In the genomic region with DNA sequence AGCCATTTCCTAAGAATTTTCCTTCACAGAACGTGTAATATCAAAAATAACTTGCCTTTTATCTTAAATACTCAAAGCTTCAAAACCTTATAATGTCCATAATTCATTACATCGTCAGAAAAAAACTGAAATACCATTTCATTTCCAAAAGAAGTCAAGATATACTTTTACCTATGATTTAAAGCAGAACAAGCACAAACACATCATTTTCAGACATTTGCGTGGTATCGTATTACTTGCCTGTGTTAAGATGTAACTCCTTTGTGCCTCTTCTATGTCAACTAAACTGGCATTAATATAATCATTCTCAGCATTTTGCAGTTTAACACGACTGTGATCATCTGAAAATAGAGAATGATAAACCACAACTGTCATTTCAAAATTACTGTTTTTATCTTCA, we compare ENCODE assay signal across 28 cellular contexts. TPM values are rescaled to one million over a fixed set of nuclear protein-coding genes. Genes with fewer than 3 reads are reported as not detected.
DNase-seq lines count a peak whose midpoint lies in the region; ATAC-seq, FAIRE-seq and TF ChIP-seq lines count a peak whose summit lies in the region.
"Had no signal": no experiment of that assay in that cellular context is flagged by ENCODE, and none has a peak within 500 bp of the region (broad histone marks: within the 10 kb centered on the region; RNA-seq: fewer than 3 reads in every experiment).

No MANE protein-coding gene starts in this region.

- H3K4me1 ChIP-seq in IMR-90 (ENCODE audit: control insufficient read depth, insufficient read depth, low read length): peaks cover 13% of the 10 kb centered on the region
- H3K4me1 ChIP-seq in kidney (ENCODE audit: control insufficient read depth in 1 of 2, insufficient read depth in 1 of 2, low read depth in 1 of 2, low read length in 2 of 2): peaks cover 5 to 10% of the 10 kb centered on the region in 2 donors

- H3K4ac ChIP-seq in IMR-90 (ENCODE audit: low read depth, low read length): no peak overlapping the region

- no peak overlapping the region for H2AK9ac ChIP-seq in IMR-90 (replicated peaks; ENCODE audit: low read depth, low read length, poor library complexity)

- FAIRE-seq in bronchial epithelial cell (lab: Jason Lieb, UNC) (no peak), kidney (lab: Jason Lieb, UNC) (no peak)
- FAIRE-seq: GM19239, H1 had no signal

- H3K9me3 Mint-ChIP-seq in Calu3 (ENCODE audit: low read depth, unreplicated experiment) (no peaks in the 10 kb centered on the region), mesothelial cell of epicardium (no peaks in the 10 kb centered on the region)
- H3K9me3 Mint-ChIP-seq: activated naive CD8-positive, alpha-beta T cell treated with anti-CD3 and anti-CD28 coated beads for 36 hours; CD14-positive monocyte; nephron; type B pancreatic cell; WTC11 had no signal

- H3K27ac ChIP-seq in IMR-90 (ENCODE audit: insufficient read depth, low read length) (peak overlapping the region; percentile 56; the same call in 1 of the 2 replicates), kidney (ENCODE audit: low read depth in 2 of 2, low read length in 2 of 2) (no peak overlapping the region)
- H3K27ac ChIP-seq: ascending aorta had no signal

- CTCF ChIA-PET in Calu3 (lab: Charles Lee) (no interaction called here), IMR-90 (lab: Yijun Ruan, JAX) (no interaction called here)

- H3K36me3 Mint-ChIP-seq in Calu3 (ENCODE audit: insufficient read depth, unreplicated experiment) (peaks cover 54% of the 10 kb centered on the region), mesothelial cell of epicardium (peaks cover 20% of the 10 kb centered on the region)

- peaks cover 19 to 28% of the 10 kb centered on the region in 2 experiments for H3K79me1 ChIP-seq in IMR-90 (ENCODE audit: low read depth in 1 of 2, low read length in 2 of 2)

- H2BK20ac ChIP-seq in IMR-90 (ENCODE audit: low read depth, low read length): peak overlapping the region; percentile 44; the same call in 1 of the 2 replicates

- in situ Hi-C loops in IMR-90 (cut with MboI; ENCODE audit: low sequenced_read_pairs): no loop called here

- H2AFZ ChIP-seq in IMR-90 (replicated peaks; ENCODE audit: low read length, poor library complexity): no peak overlapping the region

- H3K27me3 ChIP-seq in IMR-90 (ENCODE audit: control insufficient read depth, insufficient read depth, low read length): no peaks in the 10 kb centered on the region
- H3K27me3 ChIP-seq in bronchial epithelial cell (ENCODE audit: control insufficient read depth, insufficient read depth, low read length): no peaks in the 10 kb centered on the region
- H3K27me3 ChIP-seq: ascending aorta had no signal

- no peak overlapping the region for H4K5ac ChIP-seq in IMR-90 (ENCODE audit: low read depth, low read length)

- BruUV-seq in Calu3 (replicated peaks; lab: Mats Ljungman, UMichigan) (no TSS peak), IMR-90 (replicated peaks; lab: Mats Ljungman, UMichigan) (no TSS peak)

- H3K9me1 ChIP-seq in IMR-90 (ENCODE audit: insufficient read depth, low read length): peaks cover 8% of the 10 kb centered on the region

- no peak overlapping the region for H3K14ac ChIP-seq in IMR-90 (replicated peaks; ENCODE audit: low read depth, low read length)

- H3K9me3 ChIP-seq in IMR-90 (ENCODE audit: control insufficient read depth, insufficient read depth, low read length) (no peaks in the 10 kb centered on the region), kidney (ENCODE audit: control insufficient read depth in 1 of 2, low read length in 2 of 2) (no peaks in the 10 kb centered on the region)
- H3K9me3 ChIP-seq: ascending aorta, mucosa of descending colon had no signal

- H3K4me1 Mint-ChIP-seq in Calu3 (ENCODE audit: low read depth, unreplicated experiment) (peaks cover 54% of the 10 kb centered on the region), mesothelial cell of epicardium (peaks cover 21% of the 10 kb centered on the region)

- H3K4me2 ChIP-seq in IMR-90 (ENCODE audit: low read depth, low read length): no peak overlapping the region

- peak overlapping the region; percentile 99 for H2BK5ac ChIP-seq in IMR-90 (ENCODE audit: low read depth, low read length, poor library complexity, severe bottlenecking)

- TF ChIP-seq RAD21 in IMR-90 (IDR thresholded peaks at IDR 0.05; ENCODE audit: low read length): no peak

- no peak for TF ChIP-seq CTCF in Calu3 (IDR thresholded peaks at IDR 0.05; ENCODE audit: unreplicated experiment)
- no peak for TF ChIP-seq CTCF in IMR-90 (conservative IDR thresholded peaks at IDR 0.05; ENCODE audit: low read depth, low read length)
- no peak for TF ChIP-seq CTCF in bronchial epithelial cell (IDR thresholded peaks at IDR 0.05; ENCODE audit: insufficient read depth, low read length, severe bottlenecking)
- TF ChIP-seq CTCF in mesothelial cell of epicardium (IDR thresholded peaks at IDR 0.05; ENCODE audit: unreplicated experiment): no peak
- no peak for TF ChIP-seq CTCF in kidney (IDR thresholded peaks at IDR 0.05; ENCODE audit: borderline replicate concordance, extremely low read depth, insufficient read depth)

- no peak overlapping the region for H3K4me3 ChIP-seq in IMR-90 (ENCODE audit: insufficient read depth, low read depth, low read length)
- no peak overlapping the region for H3K4me3 ChIP-seq in bronchial epithelial cell (ENCODE audit: low read depth, low read length)
- H3K4me3 ChIP-seq in kidney (ENCODE audit: low read length in 2 of 2): no peak overlapping the region
- H3K4me3 ChIP-seq: ascending aorta, lung, mucosa of descending colon had no signal

- H3K27ac Mint-ChIP-seq in Calu3 (ENCODE audit: unreplicated experiment) (peak overlapping the region; percentile 42), mesothelial cell of epicardium (peak overlapping the region; percentile 32)
- H3K27ac Mint-ChIP-seq: activated CD4-positive, alpha-beta T cell treated with anti-CD3 and anti-CD28 coated beads, Interleukin-2, amount 10 ng/mL, durations not matched to agents 24 days and 14 days; nephron; type B pancreatic cell had no signal

- dilution Hi-C loops in IMR-90 (cut with HindIII; ENCODE audit: low sequenced_read_pairs, unreplicated experiment): no loop called here

- no peak overlapping the region for H3K56ac ChIP-seq in IMR-90 (ENCODE audit: extremely low read depth, insufficient read depth, low read length)

- no peak overlapping the region for H2AK5ac ChIP-seq in IMR-90 (ENCODE audit: low read depth, low read length)

- WGBS in IMR-90 (ENCODE audit: extremely low coverage in 2 of 2, insufficient read length in 1 of 2), 2 experiments: 100% methylated on average over 2 of the region's 5 CpGs; no CpG with 5 or more reads in 1 of the 2 experiments

- no peak for TF ChIP-seq POLR2A in IMR-90 (IDR thresholded peaks at IDR 0.05; ENCODE audit: low read depth, low read length)

- H4K8ac ChIP-seq in IMR-90 (ENCODE audit: low read depth in 2 of 2, low read length in 2 of 2): no peak overlapping the region; a peak in 1 of 4 replicates

- DNase-seq in Calu3 (no peak), IMR-90 (no peak), bronchial epithelial cell (ENCODE audit: low read depth) (peak; percentile 52), mesothelial cell of epicardium (ENCODE audit: low spot score in 2 of 2, unreplicated experiment in 2 of 2) (no peak), DMS53 treated with DMSO at 0.1 percent for 48 hours (lab: John Stamatoyannopoulos, UW; ENCODE audit: unreplicated experiment) (no peak), kidney (no peak)
- DNase-seq: activated CD4-positive, alpha-beta T cell treated with anti-CD3 and anti-CD28 coated beads, Interleukin-2, amount 10 ng/mL, durations not matched to agents 24 days and 14 days; activated effector memory CD4-positive, alpha-beta T cell treated with anti-CD3 and anti-CD28 coated beads, Interleukin-2, amount 50 U/mL, for 16 hours; activated naive CD8-positive, alpha-beta T cell treated with anti-CD3 and anti-CD28 coated beads for 36 hours; activated T-cell treated with anti-CD3 and anti-CD28 coated beads, Interleukin-2, amount 50 U/mL, for 1 hour; caudate nucleus; cortex of kidney; head of caudate nucleus; mucosa of descending colon; NCI-H1417; NCI-H2081; stimulated activated CD4-positive, alpha-beta T cell treated with anti-CD3 and anti-CD28 coated beads, Interleukin-15, amount 100 ng/mL, for 24 hours; stimulated activated CD4-positive, alpha-beta T cell treated with anti-CD3 and anti-CD28 coated beads, Interleukin-4, amount 100 ng/mL, for 4 hours; substantia nigra had no signal

- H4K20me1 ChIP-seq in IMR-90 (ENCODE audit: insufficient read depth, low read length): no peaks in the 10 kb centered on the region

- no peak overlapping the region for H2BK120ac ChIP-seq in IMR-90 (ENCODE audit: low read depth, low read length)

- intact Hi-C loops in Calu3 (cut with micrococcal nuclease; ENCODE audit: unreplicated experiment): no loop called here
- intact Hi-C loops in IMR-90 (cut with micrococcal nuclease): no loop called here
- intact Hi-C loops in kidney (cut with DNase I): no loop called here

- H3K27me3 Mint-ChIP-seq in Calu3 (ENCODE audit: unreplicated experiment) (no peaks in the 10 kb centered on the region), mesothelial cell of epicardium (ENCODE audit: low read depth) (no peaks in the 10 kb centered on the region)
- H3K27me3 Mint-ChIP-seq: activated CD4-positive, alpha-beta T cell treated with anti-CD3 and anti-CD28 coated beads, Interleukin-2, amount 10 ng/mL, durations not matched to agents 24 days and 14 days; activated naive CD8-positive, alpha-beta T cell treated with anti-CD3 and anti-CD28 coated beads for 36 hours; type B pancreatic cell had no signal

- ATAC-seq in IMR-90 (ENCODE audit: low read depth) (no peak), HG03135 (IDR thresholded peaks at IDR 0.05; ENCODE audit: unreplicated experiment) (no peak)
- ATAC-seq: mucosa of descending colon, WTC11 had no signal

- H3K9ac ChIP-seq in IMR-90 (ENCODE audit: low read depth, low read length) (no peak overlapping the region), kidney (ENCODE audit: low read length in 2 of 2) (no peak overlapping the region)

- no peak overlapping the region for H2BK15ac ChIP-seq in IMR-90 (ENCODE audit: low read depth, low read length)

- POLR2A ChIA-PET in IMR-90 (lab: Charles Lee; ENCODE audit: unreplicated experiment): no interaction called here

- no peak overlapping the region; the same call in 1 of the 2 replicates for H4K91ac ChIP-seq in IMR-90 (ENCODE audit: insufficient read depth, low read depth, low read length)

- H3K4me3 Mint-ChIP-seq in Calu3 (ENCODE audit: low read depth, unreplicated experiment) (peak overlapping the region; percentile 19), mesothelial cell of epicardium (no peak overlapping the region)
- H3K4me3 Mint-ChIP-seq: activated CD4-positive, alpha-beta T cell treated with anti-CD3 and anti-CD28 coated beads, Interleukin-2, amount 10 ng/mL, durations not matched to agents 24 days and 14 days; activated naive CD8-positive, alpha-beta T cell treated with anti-CD3 and anti-CD28 coated beads for 36 hours; CD14-positive monocyte; nephron; type B pancreatic cell; WTC11 had no signal

- H3K18ac ChIP-seq in IMR-90 (ENCODE audit: low read depth, low read length): no peak overlapping the region

- no peaks in the 10 kb centered on the region; the same call in 1 of the 2 replicates for H3K36me3 ChIP-seq in IMR-90 (ENCODE audit: control insufficient read depth, insufficient read depth, low read length)
- peaks cover 7% of the 10 kb centered on the region for H3K36me3 ChIP-seq in bronchial epithelial cell (ENCODE audit: control insufficient read depth, insufficient read depth, low read length)
- peaks cover 4 to 5% of the 10 kb centered on the region in 2 donors for H3K36me3 ChIP-seq in kidney (ENCODE audit: control insufficient read depth in 1 of 2, insufficient read depth in 2 of 2, low read length in 2 of 2)

- H3K23ac ChIP-seq in IMR-90 (ENCODE audit: low read depth, low read length): peak overlapping the region; percentile 65; the same call in 1 of the 2 replicates

RNA-seq across cellular contexts. Expression of a gene that starts 47.5 kb away (rescaled TPM):
- total RNA-seq in Calu3 (2022) (58.1 and 61.5 TPM in 2 replicates), IMR-90 (2012; rRNA removed) (30.6 and 36.9 TPM in 2 replicates), bronchial epithelial cell (47.9 and 50.1 TPM in 2 replicates), mesothelial cell of epicardium (37.0 to 38.7 TPM (median 38.1 TPM) in 3 replicates), kidney (45.8 TPM)
- polyA plus RNA-seq in IMR-90 (2012; rRNA removed) (10.9 and 13.2 TPM in 2 replicates), kidney (ENCODE audit: insufficient read depth, low read depth, low replicate concordance) (23.4 TPM)
- polyA plus RNA-seq in IMR-90 (2012; cell fraction: cytosol; rRNA removed): 2.4 and 3.9 TPM in 2 replicates
- polyA plus RNA-seq in IMR-90 (2012; cell fraction: nucleus; rRNA removed; ENCODE audit: low replicate concordance): 3.7 and 32.1 TPM in 2 replicates
